13 cellular contexts compared by ENCODE assay signal in the genomic region with DNA sequence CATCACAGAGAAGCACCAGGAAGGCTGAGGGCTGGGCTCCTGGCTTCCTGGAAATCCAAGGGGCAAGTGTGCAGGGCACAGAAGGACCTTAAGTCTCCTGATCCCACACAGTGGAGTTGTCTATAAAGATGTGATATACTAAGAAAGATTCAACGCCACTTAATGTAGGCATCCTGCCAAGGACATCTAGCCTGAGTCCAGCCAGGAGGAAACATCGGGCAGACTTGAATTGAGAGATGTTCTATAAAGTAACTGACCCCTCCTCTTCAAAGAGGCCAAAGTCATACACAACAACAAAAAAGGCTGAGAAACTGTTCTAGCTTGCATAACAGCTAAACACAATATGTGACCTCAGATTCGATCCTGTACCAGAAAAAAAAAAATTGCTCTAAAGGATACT.
DNase-seq lines count a peak whose midpoint lies in the region; TF ChIP-seq lines count a peak whose summit lies in the region.
"Had no signal": no experiment of that assay in that cellular context is flagged by ENCODE, and none has a peak within 500 bp of the region (broad histone marks: within the 10 kb centered on the region; RNA-seq: fewer than 3 reads in every experiment).

No MANE protein-coding gene starts in this region.

- DNase-seq in adipocyte (ENCODE audit: low read depth) (no peak), cerebellar cortex (ENCODE audit: low spot score) (peak; percentile 27), mesenchymal stem cell (no peak), HEK293T (ENCODE audit: extremely low spot score) (no peak), NCI-H226 (no peak)
- DNase-seq: CD4-positive, alpha-beta memory T cell; COR-L47; DMS153; GF-D8; H9; HFFc6 had no signal

- H3K79me1 ChIP-seq in mesenchymal stem cell (replicated peaks; ENCODE audit: low read length, poor library complexity, severe bottlenecking), result no peaks in the 10 kb centered on the region

- H3K27ac ChIP-seq in mesenchymal stem cell (ENCODE audit: low read length, poor library complexity, severe bottlenecking), result no peak overlapping the region
- H3K27ac ChIP-seq in subcutaneous abdominal adipose tissue (ENCODE audit: low read depth, low read length), result peak overlapping the region; percentile 39

- no peak overlapping the region for H2BK5ac ChIP-seq in mesenchymal stem cell (ENCODE audit: low read depth, low read length, poor library complexity, severe bottlenecking)

- H3K4me1 ChIP-seq in adipocyte (ENCODE audit: control insufficient read depth, insufficient read depth, low read length) (peaks cover 22% of the 10 kb centered on the region), mesenchymal stem cell (ENCODE audit: control insufficient read depth, insufficient read depth, low read depth, low read length) (peaks cover 14% of the 10 kb centered on the region), subcutaneous abdominal adipose tissue (ENCODE audit: control insufficient read depth in 5 of 5, insufficient read depth in 5 of 5, low read length in 5 of 5) (peaks cover 0 to 26% (median 15%) of the 10 kb centered on the region in 5 donors)

- WGBS in mesenchymal stem cell, result 97% methylated on average over 3 of the region's 3 CpGs

- no peak overlapping the region for H3K18ac ChIP-seq in mesenchymal stem cell (ENCODE audit: low read depth in 1 of 2, low read length in 2 of 2)

- H3K4ac ChIP-seq in mesenchymal stem cell (ENCODE audit: low read depth in 1 of 2, low read length in 2 of 2), result no peak overlapping the region

- POLR2A ChIA-PET in HEK293T (lab: Yijun Ruan, JAX), result no interaction called here

- no peak overlapping the region for H2AFZ ChIP-seq in mesenchymal stem cell (ENCODE audit: low read depth, low read length)
- H2AFZ ChIP-seq: GM23338 had no signal

- H4K91ac ChIP-seq in mesenchymal stem cell (ENCODE audit: low read length), result no peak overlapping the region

- H2BK15ac ChIP-seq in mesenchymal stem cell (ENCODE audit: low read depth, poor library complexity, severe bottlenecking), result no peak overlapping the region

- H3K9ac ChIP-seq in adipocyte (ENCODE audit: low read length) (no peak overlapping the region), mesenchymal stem cell (ENCODE audit: low read length) (no peak overlapping the region), subcutaneous abdominal adipose tissue (ENCODE audit: low read length in 5 of 5) (no peak overlapping the region)

- H2BK120ac ChIP-seq in mesenchymal stem cell (ENCODE audit: low read depth, low read length), result no peak overlapping the region

- H3K4me2 ChIP-seq in mesenchymal stem cell (ENCODE audit: low read length, poor library complexity, severe bottlenecking), result no peak overlapping the region
- H3K4me2 ChIP-seq: GM23338 had no signal

- CTCF ChIA-PET in HEK293T (lab: Yijun Ruan, JAX), result no interaction called here

- H3K4me3 ChIP-seq in adipocyte (ENCODE audit: low read length) (peak overlapping the region; percentile 27), mesenchymal stem cell (ENCODE audit: insufficient read depth in 1 of 2, low read depth in 1 of 2, low read length in 2 of 2) (no peak overlapping the region), subcutaneous abdominal adipose tissue (ENCODE audit: low read depth in 1 of 5, low read length in 5 of 5) (no peak overlapping the region)
- H3K4me3 ChIP-seq: GM23338 had no signal

- peaks cover 13% of the 10 kb centered on the region for H3K27me3 ChIP-seq in adipocyte (replicated peaks; ENCODE audit: control insufficient read depth, insufficient read depth, low read length)
- H3K27me3 ChIP-seq in mesenchymal stem cell (ENCODE audit: control insufficient read depth in 1 of 2, insufficient read depth in 1 of 2, low read length in 2 of 2), result peaks cover 0 to 23% of the 10 kb centered on the region in 2 experiments
- H3K27me3 ChIP-seq in subcutaneous abdominal adipose tissue (ENCODE audit: control insufficient read depth in 5 of 5, insufficient read depth in 4 of 5, low read length in 5 of 5), result no peaks in the 10 kb centered on the region

- no peaks in the 10 kb centered on the region for H3K9me3 ChIP-seq in adipocyte (ENCODE audit: control insufficient read depth, low read length)
- no peaks in the 10 kb centered on the region for H3K9me3 ChIP-seq in mesenchymal stem cell (ENCODE audit: control insufficient read depth, low read length)
- H3K9me3 ChIP-seq in subcutaneous abdominal adipose tissue (ENCODE audit: control insufficient read depth in 5 of 5, low read length in 5 of 5), result no peaks in the 10 kb centered on the region

- H3K14ac ChIP-seq in mesenchymal stem cell (ENCODE audit: low read length in 2 of 2), result no peak overlapping the region

- no peak overlapping the region for H4K8ac ChIP-seq in mesenchymal stem cell (ENCODE audit: low read length)

- no peak overlapping the region for H2BK12ac ChIP-seq in mesenchymal stem cell (ENCODE audit: low read length in 2 of 2)

- no peak overlapping the region for H3K23ac ChIP-seq in mesenchymal stem cell (ENCODE audit: low read length in 2 of 2)

- H3K36me3 ChIP-seq in adipocyte (ENCODE audit: control insufficient read depth, insufficient read depth, low read length, severe bottlenecking) (no peaks in the 10 kb centered on the region), mesenchymal stem cell (ENCODE audit: control insufficient read depth in 1 of 2, insufficient read depth in 2 of 2, low read depth in 1 of 2, low read length in 2 of 2) (no peaks in the 10 kb centered on the region), subcutaneous abdominal adipose tissue (ENCODE audit: control insufficient read depth in 5 of 5, insufficient read depth in 5 of 5, low read length in 5 of 5) (no peaks in the 10 kb centered on the region)

- H2AK5ac ChIP-seq in mesenchymal stem cell (ENCODE audit: low read length, severe bottlenecking), result peak overlapping the region; percentile 92

TF ChIP-seq in HEK293T, 16 proteins besides CTCF, POLR2A, EP300 and RAD21:
- TF ChIP-seq TARDBP (IDR thresholded peaks at IDR 0.05) (no peak), FOXM1 (IDR thresholded peaks at IDR 0.05; ENCODE audit: borderline replicate concordance) (no peak), FOXK2 (IDR thresholded peaks at IDR 0.05) (no peak), NFRKB (IDR thresholded peaks at IDR 0.05) (no peak), ARNT (IDR thresholded peaks at IDR 0.05) (no peak), BHLHE40 (IDR thresholded peaks at IDR 0.05; ENCODE audit: borderline replicate concordance) (no peak), CTBP1 (IDR thresholded peaks at IDR 0.05; ENCODE audit: borderline replicate concordance) (no peak), LEF1 (IDR thresholded peaks at IDR 0.05; ENCODE audit: borderline replicate concordance) (no peak), SUZ12 (IDR thresholded peaks at IDR 0.05) (no peak)
